17 cellular contexts compared by ENCODE assay signal in the genomic region with DNA sequence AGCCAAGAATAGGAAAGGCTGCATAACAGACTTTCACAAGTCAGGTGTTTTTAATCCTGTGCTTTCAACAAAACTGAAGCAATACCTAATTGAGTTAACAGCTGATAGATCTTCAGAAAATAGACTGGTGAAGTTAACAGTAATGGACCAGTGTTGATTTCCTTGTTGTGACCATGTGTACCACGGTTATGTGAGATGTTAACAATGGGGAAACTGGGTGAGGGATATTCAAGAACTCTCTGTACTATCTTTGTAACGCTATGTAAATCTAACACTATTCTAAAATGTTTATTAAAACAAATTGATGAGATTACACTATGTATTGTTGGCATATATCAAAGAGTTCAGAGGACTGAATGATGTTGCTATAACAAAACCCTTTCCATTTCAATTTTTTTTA.
"Had no signal": no experiment of that assay in that cellular context is flagged by ENCODE, and none has a peak within 500 bp of the region (broad histone marks: within the 10 kb centered on the region; RNA-seq: fewer than 3 reads in every experiment).

No MANE protein-coding gene starts in this region.

- DNase-seq: KBM-7, MG63, NCI-H1092, NCI-H1105 treated with DMSO at 0.1 percent for 48 hours, NCI-H1417 treated with DMSO at 0.1 percent for 48 hours, NCI-H146, NCI-H1694 treated with DMSO at 0.1 percent for 48 hours, NCI-H1930, NCI-H2081, NCI-H2107, NCI-H2227 treated with DMSO at 0.1 percent for 48 hours, NCI-H524, NCI-H526 treated with DMSO at 0.1 percent for 48 hours, NCI-H748 treated with DMSO at 0.1 percent for 48 hours, Right ventricle myocardium superior, RPMI8226, SIG-M5 had no signal
